Comparison of ENCODE assay signal across 25 cellular contexts in genomic region chr14:104584557-104584956, GRCh38. TPM values are rescaled to one million over a fixed set of nuclear protein-coding genes. Genes with fewer than 3 reads are reported as not detected.
"Had no signal": no experiment of that assay in that cellular context is flagged by ENCODE, and none has a peak within 500 bp of the region (broad histone marks: within the 10 kb centered on the region; RNA-seq: fewer than 3 reads in every experiment).

No MANE protein-coding gene starts in this region.

- H3K36me3 ChIP-seq: adrenal gland had no signal

- H3K9me3 ChIP-seq: adrenal gland had no signal

- H3K27ac ChIP-seq: SK-N-MC had no signal

- H3K36me3 Mint-ChIP-seq: activated naive CD8-positive, alpha-beta T cell treated with anti-CD3 and anti-CD28 coated beads, Interleukin-2, amount 10 ng/mL, durations not matched to agents 7 days and 5 days had no signal

- DNase-seq: activated CD4-positive, alpha-beta T cell treated with anti-CD3 and anti-CD28 coated beads for 4 hours; activated CD8-positive, alpha-beta memory T cell treated with anti-CD3 and anti-CD28 coated beads, Interleukin-2, amount 50 U/mL, for 48 hours; activated CD8-positive, alpha-beta T cell treated with anti-CD3 and anti-CD28 coated beads for 36 hours; activated naive CD4-positive, alpha-beta T cell treated with anti-CD3 and anti-CD28 coated beads, Interleukin-2, amount 50 U/mL, for 16 hours; activated naive CD8-positive, alpha-beta T cell treated with anti-CD3 and anti-CD28 coated beads, Interleukin-2, amount 10 ng/mL, durations not matched to agents 7 days and 5 days; activated T-cell treated with anti-CD3 and anti-CD28 coated beads, Interleukin-2, amount 50 U/mL, for 1 hour; adrenal gland; anterior cingulate cortex; IMR-90; KG1; NCI-H1048; NCI-H1930; NCI-H2171; NCI-H345; NCI-H510A; NCI-H526 treated with DMSO at 0.1 percent for 48 hours; PC-3; SW 1271 had no signal

- H3K4me1 Mint-ChIP-seq: activated naive CD8-positive, alpha-beta T cell treated with anti-CD3 and anti-CD28 coated beads, Interleukin-2, amount 10 ng/mL, durations not matched to agents 7 days and 5 days had no signal

- H3K9me3 Mint-ChIP-seq: activated CD8-positive, alpha-beta T cell treated with anti-CD3 and anti-CD28 coated beads for 36 hours; activated naive CD8-positive, alpha-beta T cell treated with anti-CD3 and anti-CD28 coated beads, Interleukin-2, amount 10 ng/mL, durations not matched to agents 7 days and 5 days had no signal

- H3K27me3 ChIP-seq: adrenal gland had no signal

- H3K4me3 ChIP-seq: adrenal gland, SK-N-MC had no signal

- FAIRE-seq: bronchial epithelial cell, RCC 7860 had no signal

- ATAC-seq: activated CD4-positive, CD25-positive, alpha-beta regulatory T cell treated with anti-CD3 and anti-CD28 coated beads, Interleukin-2, amount 50 U/mL, for 24 hours; activated CD8-positive, alpha-beta T cell treated with anti-CD3 and anti-CD28 coated beads for 36 hours; PC-3 had no signal

- H3K27me3 Mint-ChIP-seq: activated naive CD8-positive, alpha-beta T cell treated with anti-CD3 and anti-CD28 coated beads, Interleukin-2, amount 10 ng/mL, durations not matched to agents 7 days and 5 days had no signal

- H3K27ac Mint-ChIP-seq: activated CD8-positive, alpha-beta T cell treated with anti-CD3 and anti-CD28 coated beads for 36 hours; activated naive CD8-positive, alpha-beta T cell treated with anti-CD3 and anti-CD28 coated beads, Interleukin-2, amount 10 ng/mL, durations not matched to agents 7 days and 5 days had no signal

- H3K4me3 Mint-ChIP-seq: activated CD8-positive, alpha-beta T cell treated with anti-CD3 and anti-CD28 coated beads for 36 hours; activated naive CD8-positive, alpha-beta T cell treated with anti-CD3 and anti-CD28 coated beads, Interleukin-2, amount 10 ng/mL, durations not matched to agents 7 days and 5 days had no signal

RNA-seq across cellular contexts. Expression of gene C14orf180, which starts 5.0 kb away (rescaled TPM):
- total RNA-seq: activated CD8-positive, alpha-beta T cell treated with anti-CD3 and anti-CD28 coated beads for 36 hours; activated naive CD8-positive, alpha-beta T cell treated with anti-CD3 and anti-CD28 coated beads, Interleukin-2, amount 10 ng/mL, durations not matched to agents 7 days and 5 days; bronchial epithelial cell; IMR-90; LHCN-M2; M059J; PC-3; T-helper 1 cell treated with Interleukin-12 subunit alpha and Interleukin-12 subunit beta and Interleukin-4 antibody, amounts not matched to agents 30 ng/mL and 1 ng/mL, for 36 hours had no signal
- polyA plus RNA-seq: IMR-90 had no signal

RNA-seq across cellular contexts. Expression of gene TMEM179, which starts 20.0 kb away (rescaled TPM):
- total RNA-seq: activated CD8-positive, alpha-beta T cell treated with anti-CD3 and anti-CD28 coated beads for 36 hours; activated naive CD8-positive, alpha-beta T cell treated with anti-CD3 and anti-CD28 coated beads, Interleukin-2, amount 10 ng/mL, durations not matched to agents 7 days and 5 days; bronchial epithelial cell; IMR-90; LHCN-M2; PC-3 had no signal
- polyA plus RNA-seq: IMR-90 had no signal
